8 cellular contexts compared by ENCODE assay signal in the genomic region with DNA sequence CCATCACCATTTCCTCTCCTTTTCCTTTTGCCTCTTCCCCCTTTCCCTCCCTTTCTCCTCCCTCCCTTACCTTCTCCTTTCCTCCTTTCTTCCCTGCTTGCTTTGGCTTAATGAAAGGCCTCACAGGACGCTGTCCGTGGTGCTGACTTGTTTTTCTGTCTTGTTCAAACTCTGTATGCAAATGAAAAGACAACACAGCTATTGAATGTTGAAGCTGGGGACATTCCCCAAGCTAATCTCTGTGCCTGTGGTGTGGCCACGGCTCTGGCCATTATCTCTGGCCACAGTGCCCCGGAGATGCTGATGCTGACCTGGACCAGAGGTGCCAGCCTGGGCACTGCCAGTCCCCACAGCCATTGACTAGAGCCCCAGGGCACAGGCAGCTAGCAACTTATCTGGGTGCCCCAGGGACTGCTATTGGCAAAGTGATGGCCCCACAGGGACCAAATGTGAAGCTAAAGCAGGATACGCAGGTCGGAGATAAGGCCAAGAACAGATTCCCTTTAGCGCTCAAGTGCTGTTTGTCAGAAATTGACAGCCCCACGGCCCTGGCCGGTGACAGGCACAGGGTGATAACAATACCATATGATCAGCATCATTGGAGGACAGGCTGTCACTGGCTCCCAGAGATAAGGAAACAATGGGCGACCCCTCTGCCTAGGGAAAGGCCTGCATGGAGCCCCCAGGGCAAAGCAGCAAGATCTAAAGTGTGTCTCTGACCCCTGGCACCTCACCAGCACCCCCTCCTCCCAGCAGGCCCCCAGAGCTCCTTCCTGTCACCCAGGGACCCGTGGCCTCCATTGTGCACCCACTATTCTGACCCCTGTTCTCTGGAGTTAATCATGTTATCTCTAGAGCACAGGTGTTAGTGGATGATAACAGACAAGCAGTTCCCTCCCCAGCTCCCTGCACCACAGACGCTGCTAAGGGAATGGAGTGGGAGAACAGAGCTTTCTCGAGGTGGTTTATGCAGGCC. TPM values are rescaled to one million over a fixed set of nuclear protein-coding genes. Genes with fewer than 3 reads are reported as not detected.
DNase-seq lines count a peak whose midpoint lies in the region; TF ChIP-seq lines count a peak whose summit lies in the region.

No MANE protein-coding gene starts in this region.

- H3K36me3 Mint-ChIP-seq in endothelial cell (ENCODE audit: low read depth, unreplicated experiment) (no peaks in the 10 kb centered on the region), neural crest cell (ENCODE audit: low read depth) (no peaks in the 10 kb centered on the region)

- no peaks in the 10 kb centered on the region for H3K27me3 Mint-ChIP-seq in endothelial cell (ENCODE audit: unreplicated experiment)
- peaks cover 70% of the 10 kb centered on the region for H3K27me3 Mint-ChIP-seq in neural crest cell (ENCODE audit: low read depth)

- H3K27me3 ChIP-seq in BE2C: peaks cover 90% of the 10 kb centered on the region

- H3K9me3 ChIP-seq in BE2C: no peaks in the 10 kb centered on the region

- H3K27ac Mint-ChIP-seq in endothelial cell (ENCODE audit: unreplicated experiment) (no peak overlapping the region), neural crest cell (ENCODE audit: unreplicated experiment) (no peak overlapping the region)

- peaks cover 14% of the 10 kb centered on the region for H3K4me1 ChIP-seq in BE2C

- TF ChIP-seq CTCF in BE2C (IDR thresholded peaks at IDR 0.05; ENCODE audit: low read depth, low read length): no peak
- no peak for TF ChIP-seq CTCF in endothelial cell (IDR thresholded peaks at IDR 0.05; ENCODE audit: unreplicated experiment)
- TF ChIP-seq CTCF in neural crest cell (conservative IDR thresholded peaks at IDR 0.05): no peak

- in situ Hi-C loops in G401 (cut with HindIII; ENCODE audit: low sequenced_read_pairs): no loop called here

- H3K4me1 Mint-ChIP-seq in endothelial cell (ENCODE audit: unreplicated experiment) (peaks cover 21% of the 10 kb centered on the region), neural crest cell (no peaks in the 10 kb centered on the region)

- no peak overlapping the region for H3K4me3 Mint-ChIP-seq in endothelial cell (ENCODE audit: unreplicated experiment)
- no peak overlapping the region for H3K4me3 Mint-ChIP-seq in neural crest cell

- H3K36me3 ChIP-seq in BE2C: no peaks in the 10 kb centered on the region

- H3K4me3 ChIP-seq in BE2C (ENCODE audit: low read depth, low read length): no peak overlapping the region

- H3K9me3 Mint-ChIP-seq in endothelial cell (ENCODE audit: unreplicated experiment): no peaks in the 10 kb centered on the region
- no peaks in the 10 kb centered on the region for H3K9me3 Mint-ChIP-seq in neural crest cell

- peak; percentile 88 for DNase-seq in BE2C
- peak in 72 of 76 experiments; percentile 9 to 87 (median 50) for DNase-seq in HUDEP-2 (lab: John Stamatoyannopoulos, UW; ENCODE audit: unreplicated experiment in 76 of 76)
- peak; percentile 28 to 48 for DNase-seq in activated CD4-positive, alpha-beta T cell treated with anti-CD3 and anti-CD28 coated beads for 4 hours
- DNase-seq in endothelial cell (ENCODE audit: low spot score): peak; percentile 82
- DNase-seq in neural crest cell (ENCODE audit: low read depth, low spot score): peak; percentile 75
- no peak for DNase-seq in NCI-H2029 treated with DMSO at 0.1 percent for 48 hours (lab: John Stamatoyannopoulos, UW)
- DNase-seq in G401 (ENCODE audit: low spot score): no peak
- DNase-seq in COLO668 (lab: John Stamatoyannopoulos, UW; ENCODE audit: unreplicated experiment): no peak

RNA-seq across cellular contexts. Expression of gene SLC32A1, which starts 31.6 kb away (rescaled TPM):
- polyA plus RNA-seq in BE2C (2012; ENCODE audit: insufficient read depth, insufficient read length, low read depth): 85.5 TPM
- total RNA-seq in endothelial cell (ENCODE audit: unreplicated experiment) (3.4 TPM), neural crest cell (0.09 and 0.16 TPM in 2 replicates)
- total RNA-seq in G401 (2014; rRNA removed; shearing (Covaris generic)): not detected in 2 replicates

RNA-seq across cellular contexts. Expression of gene ACTR5, which starts 55.5 kb away (rescaled TPM):
- 29.2 TPM for polyA plus RNA-seq in BE2C (2012; ENCODE audit: insufficient read depth, insufficient read length, low read depth)
- total RNA-seq in endothelial cell (ENCODE audit: unreplicated experiment) (17.3 TPM), neural crest cell (14.3 and 14.9 TPM in 2 replicates)
- total RNA-seq in G401 (2014; rRNA removed; shearing (Covaris generic)): 10.9 and 28.1 TPM in 2 replicates

Comparison
In these comparisons a context has a peak if more than half of its experiments do, and no peak if none do; other contexts are left out.
1. DNase-seq: peak in BE2C (single experiment), HUDEP-2 (72 of 76), activated CD4-positive, alpha-beta T cell treated with anti-CD3 and anti-CD28 coated beads for 4 hours (2 of 2), endothelial cell (single experiment) and neural crest cell (single experiment); none in NCI-H2029 treated with DMSO at 0.1 percent for 48 hours (single experiment), G401 (single experiment) and COLO668 (single experiment).